ENCODE assay signal across 34 cellular contexts in genomic region chr2:11649093-11649492, GRCh38. TPM values are rescaled to one million over a fixed set of nuclear protein-coding genes. Genes with fewer than 3 reads are reported as not detected.
"Had no signal": no experiment of that assay in that cellular context is flagged by ENCODE, and none has a peak within 500 bp of the region (broad histone marks: within the 10 kb centered on the region; RNA-seq: fewer than 3 reads in every experiment).

No MANE protein-coding gene starts in this region.

- ATAC-seq: activated CD8-positive, alpha-beta memory T cell treated with anti-CD3 and anti-CD28 coated beads, Interleukin-2, amount 10 ng/mL, durations not matched to agents 7 days and 5 days; activated CD8-positive, alpha-beta T cell treated with anti-CD3 and anti-CD28 coated beads for 36 hours; activated naive CD8-positive, alpha-beta T cell treated with anti-CD3 and anti-CD28 coated beads, Interleukin-2, amount 50 U/mL, for 24 hours; body of pancreas had no signal

- H3K4me3 ChIP-seq: ascending aorta, body of pancreas, breast epithelium had no signal

- DNase-seq: activated B cell treated with CpG ODN at 0.5 μM for 24 hours; activated CD4-positive, alpha-beta memory T cell treated with anti-CD3 and anti-CD28 coated beads for 36 hours; activated CD4-positive, alpha-beta T cell treated with anti-CD3 and anti-CD28 coated beads for 4 hours; activated CD4-positive, alpha-beta T cell treated with anti-CD3 and anti-CD28 coated beads, Interleukin-2, amount 10 ng/mL, durations not matched to agents 24 days and 14 days; activated CD4-positive, alpha-beta T cell treated with anti-CD3 and anti-CD28 coated beads, Interleukin-2, amount 50 U/mL, for 1 hour; activated CD4-positive, alpha-beta T cell treated with anti-CD3 and anti-CD28 coated beads, Interleukin-2, amount 50 U/mL, for 4 hours; activated CD4-positive, CD25-positive, alpha-beta regulatory T cell treated with anti-CD3 and anti-CD28 coated beads, Interleukin-2, amount 50 U/mL, for 72 hours; activated CD8-positive, alpha-beta memory T cell treated with anti-CD3 and anti-CD28 coated beads, Interleukin-2, amount 10 ng/mL, durations not matched to agents 7 days and 5 days; activated CD8-positive, alpha-beta memory T cell treated with anti-CD3 and anti-CD28 coated beads, Interleukin-2, amount 50 U/mL, for 48 hours; activated CD8-positive, alpha-beta T cell treated with anti-CD3 and anti-CD28 coated beads for 36 hours; activated effector memory CD4-positive, alpha-beta T cell treated with Interleukin-2 at 50 U/mL for 16 hours; activated gamma-delta T cell; activated naive CD4-positive, alpha-beta T cell treated with anti-CD3 and anti-CD28 coated beads, Interleukin-2, amount 10 ng/mL, durations not matched to agents 7 days and 5 days; activated naive CD4-positive, alpha-beta T cell treated with Interleukin-2 at 50 U/mL for 16 hours; activated naive CD8-positive, alpha-beta T cell treated with anti-CD3 and anti-CD28 coated beads, Interleukin-2, amount 10 ng/mL, durations not matched to agents 7 days and 5 days; activated naive CD8-positive, alpha-beta T cell treated with anti-CD3 and anti-CD28 coated beads, Interleukin-2, amount 50 U/mL, for 24 hours; activated T-cell treated with anti-CD3 and anti-CD28 coated beads, Interleukin-2, amount 50 U/mL, for 24 hours; amygdala; anterior cingulate cortex; body of pancreas; brain microvascular endothelial cell; central memory CD4-positive, alpha-beta T cell; T-helper 1 cell; T-helper 2 cell; T-helper 9 cell had no signal

- H3K9me3 ChIP-seq: ascending aorta, body of pancreas, breast epithelium had no signal

- H3K27ac ChIP-seq: ascending aorta, body of pancreas, brain microvascular endothelial cell, breast epithelium had no signal

- FAIRE-seq: TTC549 had no signal

- H3K4me3 Mint-ChIP-seq: activated B cell treated with CpG ODN at 0.5 μM for 24 hours; activated CD4-positive, alpha-beta memory T cell treated with anti-CD3 and anti-CD28 coated beads for 36 hours; activated CD4-positive, alpha-beta T cell treated with anti-CD3 and anti-CD28 coated beads, Interleukin-2, amount 10 ng/mL, durations not matched to agents 24 days and 14 days; activated CD8-positive, alpha-beta memory T cell treated with anti-CD3 and anti-CD28 coated beads, Interleukin-2, amount 10 ng/mL, durations not matched to agents 7 days and 5 days; activated CD8-positive, alpha-beta T cell treated with anti-CD3 and anti-CD28 coated beads for 36 hours; activated naive CD4-positive, alpha-beta T cell treated with anti-CD3 and anti-CD28 coated beads, Interleukin-2, amount 10 ng/mL, durations not matched to agents 7 days and 5 days; activated naive CD4-positive, alpha-beta T cell treated with anti-CD3 and anti-CD28 coated beads, Interleukin-2, amount 50 U/mL, for 24 hours; activated naive CD8-positive, alpha-beta T cell; activated naive CD8-positive, alpha-beta T cell treated with anti-CD3 and anti-CD28 coated beads, Interleukin-2, amount 10 ng/mL, durations not matched to agents 7 days and 5 days; activated naive CD8-positive, alpha-beta T cell treated with anti-CD3 and anti-CD28 coated beads, Interleukin-2, amount 50 U/mL, for 24 hours; activated T-cell treated with anti-CD3 and anti-CD28 coated beads, Interleukin-2, amount 50 U/mL, for 24 hours; T-helper 1 cell treated with Interleukin-12 subunit alpha and Interleukin-12 subunit beta and Interleukin-4 antibody, amounts not matched to agents 30 μg/mL and 1 μg/mL, for 36 hours; T-helper 2 cell treated with Interferon-gamma antibody and Interleukin-4, amounts not matched to agents 5 μg/mL and 100 μg/mL, for 36 hours had no signal

- H3K4me1 Mint-ChIP-seq: activated B cell treated with CpG ODN at 0.5 μM for 24 hours; activated CD4-positive, alpha-beta T cell treated with anti-CD3 and anti-CD28 coated beads, Interleukin-2, amount 10 ng/mL, durations not matched to agents 24 days and 14 days; activated CD8-positive, alpha-beta memory T cell treated with anti-CD3 and anti-CD28 coated beads, Interleukin-2, amount 10 ng/mL, durations not matched to agents 7 days and 5 days; activated naive CD4-positive, alpha-beta T cell treated with anti-CD3 and anti-CD28 coated beads, Interleukin-2, amount 10 ng/mL, durations not matched to agents 7 days and 5 days; activated naive CD4-positive, alpha-beta T cell treated with anti-CD3 and anti-CD28 coated beads, Interleukin-2, amount 50 U/mL, for 24 hours; activated naive CD8-positive, alpha-beta T cell treated with anti-CD3 and anti-CD28 coated beads, Interleukin-2, amount 10 ng/mL, durations not matched to agents 7 days and 5 days; activated naive CD8-positive, alpha-beta T cell treated with anti-CD3 and anti-CD28 coated beads, Interleukin-2, amount 50 U/mL, for 24 hours had no signal

- H3K4me1 ChIP-seq: body of pancreas, breast epithelium had no signal

- H3K36me3 Mint-ChIP-seq: activated CD4-positive, alpha-beta memory T cell treated with anti-CD3 and anti-CD28 coated beads for 36 hours; activated CD8-positive, alpha-beta memory T cell treated with anti-CD3 and anti-CD28 coated beads, Interleukin-2, amount 10 ng/mL, durations not matched to agents 7 days and 5 days; activated naive CD4-positive, alpha-beta T cell treated with anti-CD3 and anti-CD28 coated beads, Interleukin-2, amount 10 ng/mL, durations not matched to agents 7 days and 5 days; activated naive CD4-positive, alpha-beta T cell treated with anti-CD3 and anti-CD28 coated beads, Interleukin-2, amount 50 U/mL, for 24 hours; activated naive CD8-positive, alpha-beta T cell; activated naive CD8-positive, alpha-beta T cell treated with anti-CD3 and anti-CD28 coated beads, Interleukin-2, amount 10 ng/mL, durations not matched to agents 7 days and 5 days had no signal

- H3K27ac Mint-ChIP-seq: activated B cell treated with CpG ODN at 0.5 μM for 24 hours; activated CD4-positive, alpha-beta memory T cell treated with anti-CD3 and anti-CD28 coated beads for 36 hours; activated CD4-positive, alpha-beta T cell treated with anti-CD3 and anti-CD28 coated beads, Interleukin-2, amount 10 ng/mL, durations not matched to agents 24 days and 14 days; activated CD8-positive, alpha-beta memory T cell treated with anti-CD3 and anti-CD28 coated beads, Interleukin-2, amount 10 ng/mL, durations not matched to agents 7 days and 5 days; activated CD8-positive, alpha-beta T cell treated with anti-CD3 and anti-CD28 coated beads for 36 hours; activated naive CD4-positive, alpha-beta T cell treated with anti-CD3 and anti-CD28 coated beads, Interleukin-2, amount 10 ng/mL, durations not matched to agents 7 days and 5 days; activated naive CD4-positive, alpha-beta T cell treated with anti-CD3 and anti-CD28 coated beads, Interleukin-2, amount 50 U/mL, for 24 hours; activated naive CD8-positive, alpha-beta T cell; activated naive CD8-positive, alpha-beta T cell treated with anti-CD3 and anti-CD28 coated beads, Interleukin-2, amount 10 ng/mL, durations not matched to agents 7 days and 5 days; activated naive CD8-positive, alpha-beta T cell treated with anti-CD3 and anti-CD28 coated beads, Interleukin-2, amount 50 U/mL, for 24 hours; activated T-cell treated with anti-CD3 and anti-CD28 coated beads, Interleukin-2, amount 50 U/mL, for 24 hours; activated T-helper 2 cell treated with anti-CD3 and anti-CD28 coated beads, Interferon-gamma antibody, Interleukin-2, Interleukin-4, amounts not matched to agents 10 μg/mL and 5 μg/mL and 100 μg/mL, durations not matched to agents 14 hours and 24 hours and 36 hours; T-helper 1 cell treated with Interleukin-12 subunit alpha and Interleukin-12 subunit beta and Interleukin-4 antibody, amounts not matched to agents 30 μg/mL and 1 μg/mL, for 36 hours; T-helper 2 cell treated with Interferon-gamma antibody and Interleukin-4, amounts not matched to agents 5 μg/mL and 100 μg/mL, for 36 hours had no signal

- H3K36me3 ChIP-seq: ascending aorta, brain microvascular endothelial cell, breast epithelium had no signal

- H3K27me3 ChIP-seq: ascending aorta, body of pancreas, breast epithelium had no signal

- H3K9me3 Mint-ChIP-seq: activated B cell treated with CpG ODN at 0.5 μM for 24 hours; activated CD4-positive, alpha-beta memory T cell treated with anti-CD3 and anti-CD28 coated beads for 36 hours; activated CD4-positive, alpha-beta T cell treated with anti-CD3 and anti-CD28 coated beads, Interleukin-2, amount 10 ng/mL, durations not matched to agents 24 days and 14 days; activated CD8-positive, alpha-beta T cell treated with anti-CD3 and anti-CD28 coated beads for 36 hours; activated naive CD4-positive, alpha-beta T cell treated with anti-CD3 and anti-CD28 coated beads, Interleukin-2, amount 10 ng/mL, durations not matched to agents 7 days and 5 days; activated naive CD4-positive, alpha-beta T cell treated with anti-CD3 and anti-CD28 coated beads, Interleukin-2, amount 50 U/mL, for 24 hours; activated naive CD8-positive, alpha-beta T cell treated with anti-CD3 and anti-CD28 coated beads, Interleukin-2, amount 10 ng/mL, durations not matched to agents 7 days and 5 days; activated naive CD8-positive, alpha-beta T cell treated with anti-CD3 and anti-CD28 coated beads, Interleukin-2, amount 50 U/mL, for 24 hours; activated T-cell treated with anti-CD3 and anti-CD28 coated beads, Interleukin-2, amount 50 U/mL, for 24 hours; activated T-helper 2 cell treated with anti-CD3 and anti-CD28 coated beads, Interferon-gamma antibody, Interleukin-2, Interleukin-4, amounts not matched to agents 10 μg/mL and 5 μg/mL and 100 μg/mL, durations not matched to agents 14 hours and 24 hours and 36 hours; T-helper 1 cell treated with Interleukin-12 subunit alpha and Interleukin-12 subunit beta and Interleukin-4 antibody, amounts not matched to agents 30 μg/mL and 1 μg/mL, for 36 hours; T-helper 2 cell treated with Interferon-gamma antibody and Interleukin-4, amounts not matched to agents 5 μg/mL and 100 μg/mL, for 36 hours had no signal

RNA-seq across cellular contexts. Expression of gene NTSR2, which starts 20.9 kb away (rescaled TPM):
- total RNA-seq: activated B cell treated with CpG ODN at 0.5 μM for 24 hours; activated CD4-positive, alpha-beta memory T cell treated with anti-CD3 and anti-CD28 coated beads for 36 hours; activated CD4-positive, alpha-beta T cell treated with anti-CD3 and anti-CD28 coated beads, Interleukin-2, amount 10 ng/mL, durations not matched to agents 24 days and 14 days; activated CD8-positive, alpha-beta memory T cell treated with anti-CD3 and anti-CD28 coated beads, Interleukin-2, amount 10 ng/mL, durations not matched to agents 7 days and 5 days; activated CD8-positive, alpha-beta T cell treated with anti-CD3 and anti-CD28 coated beads for 36 hours; activated naive CD8-positive, alpha-beta T cell treated with anti-CD3 and anti-CD28 coated beads, Interleukin-2, amount 10 ng/mL, durations not matched to agents 7 days and 5 days; activated T-helper 2 cell treated with anti-CD3 and anti-CD28 coated beads, Interferon-gamma antibody, Interleukin-2, Interleukin-4, amounts not matched to agents 10 μg/mL and 5 μg/mL and 100 μg/mL, durations not matched to agents 14 hours and 24 hours and 36 hours; ascending aorta; body of pancreas; cardiac septum had no signal
